ENCODE assay signal across 7 cellular contexts in the genomic region with DNA sequence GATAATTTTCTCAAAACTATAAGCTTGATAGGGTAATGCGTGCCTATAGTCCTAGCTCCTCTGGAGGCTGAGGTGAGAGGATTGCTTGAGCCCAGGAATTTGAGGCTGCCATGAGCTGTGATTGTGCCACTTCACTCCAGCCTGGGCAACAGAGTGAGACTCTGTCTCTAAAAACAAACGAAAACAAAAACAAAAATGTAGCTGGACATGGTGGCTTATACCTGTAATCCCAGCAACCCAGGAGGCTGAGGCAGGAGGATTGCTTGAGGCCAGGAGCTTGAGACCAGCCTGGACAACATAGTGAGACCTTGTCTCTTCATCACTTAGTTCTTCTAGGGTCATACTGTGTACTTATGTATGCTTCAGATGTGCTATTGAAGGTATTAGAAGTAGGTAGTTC. TPM values are rescaled to one million over a fixed set of nuclear protein-coding genes. Genes with fewer than 3 reads are reported as not detected.
"Had no signal": no experiment of that assay in that cellular context is flagged by ENCODE, and none has a peak within 500 bp of the region (broad histone marks: within the 10 kb centered on the region; RNA-seq: fewer than 3 reads in every experiment).

No MANE protein-coding gene starts in this region.

RNA-seq across cellular contexts. Expression of a gene that starts 14.3 kb away (rescaled TPM):
- total RNA-seq: LHCN-M2, NCI-H460, PC-9, Peyer's patch, Right ventricle myocardium inferior, RPMI7951, SJCRH30 had no signal
